15 cellular contexts compared by ENCODE assay signal in genomic region chr11:111120221-111120620, GRCh38.
A peak's percentile ranks its signal among the peaks of the same experiment; 100 is the strongest.
DNase-seq lines count a peak whose midpoint lies in the region; ATAC-seq and TF ChIP-seq lines count a peak whose summit lies in the region.
"Had no signal": no experiment of that assay in that cellular context is flagged by ENCODE, and none has a peak within 500 bp of the region (broad histone marks: within the 10 kb centered on the region; RNA-seq: fewer than 3 reads in every experiment).

No MANE protein-coding gene starts in this region.

- no peaks in the 10 kb centered on the region for H3K4me1 Mint-ChIP-seq in chondrocyte (ENCODE audit: low read depth)
- H3K4me1 Mint-ChIP-seq: CD4-positive, CD25-positive, alpha-beta regulatory T cell had no signal

- H3K4me1 ChIP-seq in psoas muscle (peaks cover 8% of the 10 kb centered on the region), testis (peaks cover 17% of the 10 kb centered on the region)
- H3K4me1 ChIP-seq: BLaER1 treated with 17β-estradiol and CSF1 and Interleukin-3, amounts not matched to agents 10 nM and 100 nM had no signal

- H3K4me3 ChIP-seq in psoas muscle (no peak overlapping the region), testis (no peak overlapping the region)
- H3K4me3 ChIP-seq: BLaER1 treated with 17β-estradiol and CSF1 and Interleukin-3, amounts not matched to agents 10 nM and 100 nM had no signal

- no peaks in the 10 kb centered on the region for H3K27me3 Mint-ChIP-seq in chondrocyte (ENCODE audit: low read depth)
- H3K27me3 Mint-ChIP-seq: CD4-positive, CD25-positive, alpha-beta regulatory T cell had no signal

- DNase-seq in left ventricle myocardium superior (peak; percentile 23), Right ventricle myocardium inferior (ENCODE audit: missing footprints) (no peak), chondrocyte (ENCODE audit: low spot score) (peak; percentile 54), psoas muscle (peak; percentile 18 to 70), testis (peak; percentile 28), NCI-H187 treated with DMSO at 0.1 percent for 48 hours (lab: John Stamatoyannopoulos, UW) (no peak), KG1 (lab: John Stamatoyannopoulos, UW) (no peak), NCI-H1436 (lab: John Stamatoyannopoulos, UW) (no peak)
- DNase-seq: ACHN; CD4-positive, CD25-positive, alpha-beta regulatory T cell; DMS53; GF-D8 had no signal

- H3K9me3 ChIP-seq in psoas muscle (no peaks in the 10 kb centered on the region), testis (no peaks in the 10 kb centered on the region)
- H3K9me3 ChIP-seq: BLaER1 treated with 17β-estradiol and CSF1 and Interleukin-3, amounts not matched to agents 10 nM and 100 nM had no signal

- no peaks in the 10 kb centered on the region for H3K36me3 Mint-ChIP-seq in chondrocyte (ENCODE audit: low read depth)
- H3K36me3 Mint-ChIP-seq: CD4-positive, CD25-positive, alpha-beta regulatory T cell had no signal

- H3K4me3 Mint-ChIP-seq in chondrocyte (ENCODE audit: unreplicated experiment): no peak overlapping the region
- H3K4me3 Mint-ChIP-seq: CD4-positive, CD25-positive, alpha-beta regulatory T cell had no signal

- no peak for TF ChIP-seq CTCF in chondrocyte (IDR thresholded peaks at IDR 0.05)
- no peak for TF ChIP-seq CTCF in psoas muscle (IDR thresholded peaks at IDR 0.05)
- no peak for TF ChIP-seq CTCF in testis (IDR thresholded peaks at IDR 0.05)

- H3K27me3 ChIP-seq in psoas muscle (ENCODE audit: insufficient read depth in 3 of 3, low read length in 2 of 3) (no peaks in the 10 kb centered on the region), testis (no peaks in the 10 kb centered on the region)
- H3K27me3 ChIP-seq: BLaER1 treated with 17β-estradiol and CSF1 and Interleukin-3, amounts not matched to agents 10 nM and 100 nM had no signal

- intact Hi-C loops in left ventricle myocardium superior (cut with micrococcal nuclease): no loop called here
- intact Hi-C loops in Right ventricle myocardium inferior (cut with DNase I): no loop called here
- intact Hi-C loops in psoas muscle (cut with DNase I): no loop called here
- intact Hi-C loops in testis (cut with DNase I; ENCODE audit: low total_unique reads): no loop called here

- H3K9me3 Mint-ChIP-seq in chondrocyte (ENCODE audit: low read depth): peaks cover 3% of the 10 kb centered on the region

- H3K36me3 ChIP-seq in psoas muscle (ENCODE audit: insufficient read depth in 1 of 2, low read depth in 1 of 2): no peaks in the 10 kb centered on the region
- H3K36me3 ChIP-seq in testis (ENCODE audit: low read depth, missing control alignments): no peaks in the 10 kb centered on the region
- H3K36me3 ChIP-seq: BLaER1 treated with 17β-estradiol and CSF1 and Interleukin-3, amounts not matched to agents 10 nM and 100 nM had no signal

- ATAC-seq in left ventricle myocardium superior: no peak
- no peak for ATAC-seq in Right ventricle myocardium inferior
- peak in 1 of 4 donors; percentile 29 for ATAC-seq in psoas muscle
- ATAC-seq: HCT116 had no signal

- WGBS in psoas muscle, 3 donors: 35 to 51% (median 35%) methylated on average over 10 of the region's 10 CpGs
- 63 to 64% methylated on average over 10 of the region's 10 CpGs for WGBS in testis, 2 donors

- H3K27ac Mint-ChIP-seq in chondrocyte (ENCODE audit: unreplicated experiment): no peak overlapping the region
- H3K27ac Mint-ChIP-seq: CD4-positive, CD25-positive, alpha-beta regulatory T cell had no signal

- TF ChIP-seq POLR2A in testis (IDR thresholded peaks at IDR 0.05): no peak

- no peak overlapping the region for H3K27ac ChIP-seq in psoas muscle
- H3K27ac ChIP-seq in testis: peak overlapping the region; percentile 48 to 71
- H3K27ac ChIP-seq: BLaER1 treated with 17β-estradiol and CSF1 and Interleukin-3, amounts not matched to agents 10 nM and 100 nM; HL-60 had no signal

Comparison
In these comparisons a context has a peak if more than half of its experiments do, and no peak if none do; other contexts are left out.
1. DNase-seq: peak in left ventricle myocardium superior (single experiment), chondrocyte (single experiment), psoas muscle (2 of 2) and testis (single experiment); none in Right ventricle myocardium inferior (single experiment), NCI-H187 treated with DMSO at 0.1 percent for 48 hours (single experiment), KG1 (single experiment) and NCI-H1436 (single experiment).